Comparison of ENCODE assay signal across 1 cellular context in the genomic region with DNA sequence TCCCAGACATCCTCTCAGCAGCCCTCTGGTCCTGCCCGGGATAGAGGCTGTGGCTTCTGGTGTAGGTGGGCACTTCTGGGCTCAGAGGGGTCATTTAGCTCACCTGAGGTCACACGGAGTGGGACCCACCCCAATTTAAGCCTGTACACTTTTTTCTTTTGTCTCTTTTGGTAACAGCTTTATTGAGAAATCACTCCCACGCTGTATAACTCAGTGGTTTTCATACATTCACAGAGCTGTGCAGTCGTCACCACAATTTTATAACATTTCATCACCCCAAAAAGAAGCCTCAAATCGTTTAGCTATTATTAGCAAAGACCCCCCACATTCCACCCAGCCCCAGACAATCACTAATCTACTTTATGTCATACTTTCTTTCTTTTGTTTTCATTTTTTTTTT.
TF ChIP-seq lines count a peak whose summit lies in the region.

No MANE protein-coding gene starts in this region.

TF ChIP-seq in HepG2, 621 proteins besides CTCF, POLR2A, EP300 and RAD21 (continued from another document):
- TF ChIP-seq ZNF362 (CRISPR knock-in tag; IDR thresholded peaks at IDR 0.05; ENCODE audit: borderline replicate concordance) (no peak), ZNF326 (CRISPR knock-in tag; IDR thresholded peaks at IDR 0.05; ENCODE audit: borderline replicate concordance) (no peak)
TF ChIP-seq in HepG2: peak in this region for 0.
